Comparison of ENCODE assay signal across 25 cellular contexts in genomic region chr7:112501958-112502503, GRCh38. TPM values are rescaled to one million over a fixed set of nuclear protein-coding genes. Genes with fewer than 3 reads are reported as not detected.
A peak's percentile ranks its signal among the peaks of the same experiment; 100 is the strongest.
DNase-seq lines count a peak whose midpoint lies in the region; ATAC-seq, FAIRE-seq and TF ChIP-seq lines count a peak whose summit lies in the region.
"Had no signal": no experiment of that assay in that cellular context is flagged by ENCODE, and none has a peak within 500 bp of the region (broad histone marks: within the 10 kb centered on the region; RNA-seq: fewer than 3 reads in every experiment).

No MANE protein-coding gene starts in this region.

- TF ChIP-seq CTCF in OCI-LY3 (IDR thresholded peaks at IDR 0.05; ENCODE audit: low read depth, low read length) (no peak), esophagus squamous epithelium (IDR thresholded peaks at IDR 0.05) (no peak), mesothelial cell of epicardium (IDR thresholded peaks at IDR 0.05; ENCODE audit: unreplicated experiment) (no peak), brain microvascular endothelial cell (IDR thresholded peaks at IDR 0.05; ENCODE audit: low read depth, low read length, missing control alignments) (no peak)

- no peaks in the 10 kb centered on the region for H3K79me2 ChIP-seq in OCI-LY3 (ENCODE audit: low read length)

- TF ChIP-seq POLR2A in esophagus squamous epithelium (IDR thresholded peaks at IDR 0.05), result no peak

- H3K9me3 ChIP-seq in OCI-LY3 (ENCODE audit: insufficient read depth, low read length), result no peaks in the 10 kb centered on the region
- no peaks in the 10 kb centered on the region for H3K9me3 ChIP-seq in esophagus squamous epithelium
- H3K9me3 ChIP-seq in small intestine (ENCODE audit: control insufficient read depth, low read depth), result no peaks in the 10 kb centered on the region
- H3K9me3 ChIP-seq in aorta (ENCODE audit: control insufficient read depth, low read length), result no peaks in the 10 kb centered on the region
- H3K9me3 ChIP-seq: A549; BLaER1 treated with 17β-estradiol and CSF1 and Interleukin-3, amounts not matched to agents 10 nM and 100 nM; SJCRH30 had no signal

- H3K9ac ChIP-seq in OCI-LY3 (ENCODE audit: low read length), result no peak overlapping the region
- H3K9ac ChIP-seq: BLaER1 treated with 17β-estradiol and CSF1 and Interleukin-3, amounts not matched to agents 10 nM and 100 nM had no signal

- H3K27me3 ChIP-seq in OCI-LY3 (ENCODE audit: low read depth, low read length) (no peaks in the 10 kb centered on the region), esophagus squamous epithelium (no peaks in the 10 kb centered on the region), small intestine (ENCODE audit: control insufficient read depth in 2 of 2, insufficient read depth in 2 of 2, low read length in 2 of 2) (no peaks in the 10 kb centered on the region), aorta (ENCODE audit: control insufficient read depth in 1 of 2, insufficient read depth in 2 of 2, low read length in 1 of 2) (no peaks in the 10 kb centered on the region), brain microvascular endothelial cell (replicated peaks) (no peaks in the 10 kb centered on the region)
- H3K27me3 ChIP-seq: BLaER1 treated with 17β-estradiol and CSF1 and Interleukin-3, amounts not matched to agents 10 nM and 100 nM; SJCRH30 had no signal

- no peaks in the 10 kb centered on the region for H3K36me3 Mint-ChIP-seq in mesothelial cell of epicardium

- no peak for FAIRE-seq in small intestine (lab: Jason Lieb, UNC)
- FAIRE-seq: A549, D721Med, G401.6, H54 had no signal

- no peak for DNase-seq in esophagus squamous epithelium (lab: John Stamatoyannopoulos, UW)
- no peak for DNase-seq in mesothelial cell of epicardium (ENCODE audit: low spot score in 2 of 2, unreplicated experiment in 2 of 2)
- peak; percentile 31 for DNase-seq in small intestine
- DNase-seq in aorta, result no peak
- DNase-seq in brain microvascular endothelial cell, result no peak
- DNase-seq in caudate nucleus (lab: John Stamatoyannopoulos, UW), result no peak
- DNase-seq: AML-193; CD4-positive, alpha-beta T cell; DMS53; NCI-H1092; NCI-H1417 treated with DMSO at 0.1 percent for 48 hours; NCI-H1694 treated with DMSO at 0.1 percent for 48 hours; NCI-H2081; NCI-H524; NCI-H774; PC-3; SJCRH30 had no signal

- H3K4me1 ChIP-seq in OCI-LY3 (ENCODE audit: low read length) (peaks cover 25% of the 10 kb centered on the region), esophagus squamous epithelium (peaks cover 0 to 23% (median 0%) of the 10 kb centered on the region in 3 donors), small intestine (ENCODE audit: control insufficient read depth in 2 of 2, insufficient read depth in 1 of 2, low read depth in 1 of 2, low read length in 1 of 2) (no peaks in the 10 kb centered on the region), aorta (ENCODE audit: control insufficient read depth in 1 of 2, insufficient read depth in 2 of 2, low read length in 2 of 2) (no peaks in the 10 kb centered on the region)
- H3K4me1 ChIP-seq: A549 had no signal

- H3K4me2 ChIP-seq in OCI-LY3 (ENCODE audit: low read length), result 0 out of 2 replicates have a peak overlapping the region, but pooled peaks have one; percentile 1
- H3K4me2 ChIP-seq: A549; BLaER1 treated with 17β-estradiol and CSF1 and Interleukin-3, amounts not matched to agents 10 nM and 100 nM had no signal

- H2AFZ ChIP-seq in OCI-LY3 (ENCODE audit: low read depth, low read length), result no peak overlapping the region

- peaks cover 24% of the 10 kb centered on the region for H3K4me1 Mint-ChIP-seq in mesothelial cell of epicardium

- H4K20me1 ChIP-seq in OCI-LY3 (ENCODE audit: insufficient read depth, low read length), result no peaks in the 10 kb centered on the region
- H4K20me1 ChIP-seq: BLaER1 treated with 17β-estradiol and CSF1 and Interleukin-3, amounts not matched to agents 10 nM and 100 nM had no signal

- H3K27me3 Mint-ChIP-seq in mesothelial cell of epicardium (ENCODE audit: low read depth), result peaks cover 5% of the 10 kb centered on the region

- intact Hi-C loops in esophagus squamous epithelium (cut with DNase I), result no loop called here
- intact Hi-C loops in aorta (cut with DNase I), result loop anchor here in 1 of 2 donors (5.0 kb wide), 1 partner anchor 760 kb away; no protein-coding TSS in a partner anchor

- H3K36me3 ChIP-seq in OCI-LY3 (replicated peaks; ENCODE audit: low read depth, low read length), result no peaks in the 10 kb centered on the region
- no peaks in the 10 kb centered on the region for H3K36me3 ChIP-seq in esophagus squamous epithelium
- no peaks in the 10 kb centered on the region for H3K36me3 ChIP-seq in small intestine (ENCODE audit: control insufficient read depth in 2 of 2, insufficient read depth in 2 of 2, low read length in 2 of 2)
- H3K36me3 ChIP-seq in aorta (ENCODE audit: control insufficient read depth in 1 of 2, insufficient read depth in 2 of 2, low read length in 1 of 2), result no peaks in the 10 kb centered on the region
- no peaks in the 10 kb centered on the region for H3K36me3 ChIP-seq in brain microvascular endothelial cell (replicated peaks)
- H3K36me3 ChIP-seq: BLaER1 treated with 17β-estradiol and CSF1 and Interleukin-3, amounts not matched to agents 10 nM and 100 nM; SJCRH30 had no signal

- no peak overlapping the region for H3K4me3 Mint-ChIP-seq in mesothelial cell of epicardium
- H3K4me3 Mint-ChIP-seq: CD4-positive, alpha-beta T cell had no signal

- ATAC-seq in aorta (ENCODE audit: low FRiP score), result no peak
- ATAC-seq: A549, PC-3, Right ventricle myocardium inferior had no signal

- H3K27ac Mint-ChIP-seq in mesothelial cell of epicardium, result peak overlapping the region; percentile 45
- H3K27ac Mint-ChIP-seq: CD4-positive, alpha-beta T cell had no signal

- no peak overlapping the region for H3K4me3 ChIP-seq in OCI-LY3 (ENCODE audit: low read length)
- H3K4me3 ChIP-seq in esophagus squamous epithelium, result no peak overlapping the region
- peak overlapping the region in 1 of 2 donors; percentile 8 for H3K4me3 ChIP-seq in small intestine (ENCODE audit: low read depth in 1 of 2, low read length in 2 of 2)
- no peak overlapping the region for H3K4me3 ChIP-seq in aorta (ENCODE audit: low read length in 2 of 2)
- H3K4me3 ChIP-seq in brain microvascular endothelial cell (ENCODE audit: low read depth, low read length), result no peak overlapping the region
- H3K4me3 ChIP-seq: A549; BLaER1 treated with 17β-estradiol and CSF1 and Interleukin-3, amounts not matched to agents 10 nM and 100 nM; SJCRH30 had no signal

- H3K9me3 Mint-ChIP-seq in mesothelial cell of epicardium, result no peaks in the 10 kb centered on the region
- H3K9me3 Mint-ChIP-seq: CD4-positive, alpha-beta T cell had no signal

- in situ Hi-C loops in brain microvascular endothelial cell (cut with HindIII; ENCODE audit: low pct_ligation_motif_present, low sequenced_read_pairs), result no loop called here

- H3K27ac ChIP-seq in OCI-LY3 (ENCODE audit: low read length) (no peak overlapping the region), esophagus squamous epithelium (peak overlapping the region in 3 of 4 donors; percentile 62 to 65 (median 64)), small intestine (ENCODE audit: low read depth in 1 of 2, low read length in 1 of 2) (peak overlapping the region in 1 of 2 donors; percentile 48), aorta (ENCODE audit: low read depth in 1 of 2, low read length in 2 of 2) (no peak overlapping the region), brain microvascular endothelial cell (no peak overlapping the region), caudate nucleus (ENCODE audit: low read depth, low read length) (no peak overlapping the region)
- H3K27ac ChIP-seq: A549; BLaER1 treated with 17β-estradiol and CSF1 and Interleukin-3, amounts not matched to agents 10 nM and 100 nM; HL-60; SJCRH30 had no signal

- WGBS in esophagus squamous epithelium, 2 donors, result 21 to 48% methylated on average over 7 of the region's 7 CpGs
- 16 to 54% (median 37%) methylated on average over 7 of the region's 7 CpGs for WGBS in small intestine, 3 donors
- 86 to 87% methylated on average over 7 of the region's 7 CpGs for WGBS in aorta, 2 donors

RNA-seq across cellular contexts. Expression of gene LSMEM1, which starts 21.2 kb away (rescaled TPM):
- total RNA-seq in esophagus squamous epithelium (1 to 10 TPM in 2 of 4 donors, under 1 TPM in 2; 0.40 to 2.7 (median 1.4) TPM), mesothelial cell of epicardium (1.6 to 2.2 TPM (median 1.8 TPM) in 3 replicates), aorta (10 to 100 TPM in 1 of 2 donors, 1 to 10 TPM in 1; 5.4 to 12.1 TPM)
- polyA plus RNA-seq in small intestine (10 to 100 TPM in 1 of 3 donors, 1 to 10 TPM in 2; 1.7 to 38.2 (median 6.2) TPM), aorta (1 to 10 TPM; 4.7 to 4.9 TPM)

RNA-seq across cellular contexts. Expression of gene IFRD1, which starts 51.8 kb away (rescaled TPM):
- total RNA-seq in esophagus squamous epithelium (10 to 100 TPM; 19.4 to 52.1 (median 31.1) TPM), mesothelial cell of epicardium (52.5 to 54.3 TPM (median 54.3 TPM) in 3 replicates), aorta (100 to 1,000 TPM in 1 of 2 donors, 10 to 100 TPM in 1; 67.0 to 138 TPM)
- polyA plus RNA-seq in small intestine (10 to 100 TPM; 41.9 to 58.4 (median 49.0) TPM), aorta (10 to 100 TPM; 37.6 to 71.4 TPM)

Comparison
In these comparisons a context has a peak if more than half of its experiments do, and no peak if none do; other contexts are left out.
1. H3K27ac ChIP-seq: peak in esophagus squamous epithelium (3 of 4); none in OCI-LY3 (single experiment), aorta (0 of 2), brain microvascular endothelial cell (single experiment) and caudate nucleus (single experiment).